ENCODE assay signal across 14 cellular contexts in the genomic region with DNA sequence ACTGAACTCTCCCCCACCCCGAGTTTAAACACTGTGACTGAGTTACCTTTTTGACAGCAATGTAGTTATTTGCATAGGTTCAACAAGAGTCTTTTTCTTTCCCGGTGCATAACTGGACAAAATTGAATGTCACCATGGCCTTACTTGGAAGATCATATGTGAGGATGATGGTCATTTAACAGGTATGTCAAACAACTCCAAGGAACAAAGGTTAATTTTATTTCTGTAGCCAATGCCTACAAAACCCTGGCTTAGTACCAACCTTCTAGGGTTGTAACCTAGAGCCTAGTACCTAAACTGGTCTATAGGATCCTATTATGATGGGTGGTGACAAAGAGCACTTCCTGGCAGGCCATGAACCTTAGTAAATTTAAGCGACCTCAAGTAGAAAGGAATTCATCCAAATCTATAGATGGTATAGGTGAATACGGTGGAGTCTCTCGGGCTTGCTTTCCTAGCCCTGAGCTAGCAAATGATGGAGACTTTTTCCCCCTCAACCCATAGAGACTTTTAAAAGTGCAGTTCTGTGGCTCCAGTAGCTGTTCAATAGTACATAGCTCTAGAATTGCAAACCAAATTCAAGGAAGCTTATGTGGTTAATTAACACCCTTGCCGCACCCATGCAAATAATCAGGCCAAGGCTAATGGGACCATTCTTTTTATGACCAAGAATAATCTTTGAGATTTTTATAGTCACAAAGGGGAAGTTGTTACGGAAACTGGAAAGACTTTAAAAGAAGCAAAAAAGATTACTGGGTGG.
DNase-seq lines count a peak whose midpoint lies in the region; ATAC-seq, FAIRE-seq and TF ChIP-seq lines count a peak whose summit lies in the region.
"Had no signal": no experiment of that assay in that cellular context is flagged by ENCODE, and none has a peak within 500 bp of the region (broad histone marks: within the 10 kb centered on the region; RNA-seq: fewer than 3 reads in every experiment).

No MANE protein-coding gene starts in this region.

- no peaks in the 10 kb centered on the region for H3K27me3 Mint-ChIP-seq in central memory CD8-positive, alpha-beta T cell
- H3K27me3 Mint-ChIP-seq in activated T-helper 2 cell treated with anti-CD3 and anti-CD28 coated beads, Interferon-gamma antibody, Interleukin-2, Interleukin-4, amounts not matched to agents 10 μg/mL and 5 μg/mL and 100 μg/mL, durations not matched to agents 14 hours and 24 hours and 36 hours (ENCODE audit: low read depth): no peaks in the 10 kb centered on the region

- H3K4me1 Mint-ChIP-seq in central memory CD8-positive, alpha-beta T cell: peaks cover 41% of the 10 kb centered on the region
- peaks cover 19% of the 10 kb centered on the region for H3K4me1 Mint-ChIP-seq in activated T-helper 2 cell treated with anti-CD3 and anti-CD28 coated beads, Interferon-gamma antibody, Interleukin-2, Interleukin-4, amounts not matched to agents 10 μg/mL and 5 μg/mL and 100 μg/mL, durations not matched to agents 14 hours and 24 hours and 36 hours (ENCODE audit: low read depth)

- FAIRE-seq in GM12892 (lab: Jason Lieb, UNC): peak; percentile 73
- FAIRE-seq: H54, urothelium cell line had no signal

- WGBS in sigmoid colon, 2 donors: 20 to 54% methylated on average over 7 of the region's 7 CpGs

- peak; percentile 43 for ATAC-seq in HG03103 (IDR thresholded peaks at IDR 0.05; ENCODE audit: low read depth, unreplicated experiment)
- ATAC-seq in central memory CD8-positive, alpha-beta T cell (replicated peaks; ENCODE audit: extremely low read depth, poor library complexity, severe bottlenecking): no peak

- no peaks in the 10 kb centered on the region for H3K36me3 ChIP-seq in sigmoid colon
- no peaks in the 10 kb centered on the region for H3K36me3 ChIP-seq in WERI-Rb-1

- no peaks in the 10 kb centered on the region for H3K9me3 Mint-ChIP-seq in central memory CD8-positive, alpha-beta T cell
- no peaks in the 10 kb centered on the region for H3K9me3 Mint-ChIP-seq in activated T-helper 2 cell treated with anti-CD3 and anti-CD28 coated beads, Interferon-gamma antibody, Interleukin-2, Interleukin-4, amounts not matched to agents 10 μg/mL and 5 μg/mL and 100 μg/mL, durations not matched to agents 14 hours and 24 hours and 36 hours
- H3K9me3 Mint-ChIP-seq: activated naive CD4-positive, alpha-beta T cell treated with anti-CD3 and anti-CD28 coated beads for 36 hours had no signal

- no peak for TF ChIP-seq POLR2A in GM12892 (IDR thresholded peaks at IDR 0.05; ENCODE audit: low read depth, low read length)
- no peak for TF ChIP-seq POLR2A in sigmoid colon (IDR thresholded peaks at IDR 0.05)

- peaks cover 0 to 5% (median 2%) of the 10 kb centered on the region in 4 donors for H3K4me1 ChIP-seq in sigmoid colon

- no peaks in the 10 kb centered on the region for H3K27me3 ChIP-seq in sigmoid colon
- H3K27me3 ChIP-seq in WERI-Rb-1 (ENCODE audit: insufficient read depth, low read depth, severe bottlenecking): no peaks in the 10 kb centered on the region

- TF ChIP-seq CTCF in GM20000 (IDR thresholded peaks at IDR 0.05; ENCODE audit: extremely low read depth, missing control alignments): no peak
- TF ChIP-seq CTCF in sigmoid colon (IDR thresholded peaks at IDR 0.05): no peak
- no peak for TF ChIP-seq CTCF in WERI-Rb-1 (IDR thresholded peaks at IDR 0.05; ENCODE audit: low read depth, low read length)

- H3K4me3 Mint-ChIP-seq in central memory CD8-positive, alpha-beta T cell: no peak overlapping the region
- H3K4me3 Mint-ChIP-seq in activated T-helper 2 cell treated with anti-CD3 and anti-CD28 coated beads, Interferon-gamma antibody, Interleukin-2, Interleukin-4, amounts not matched to agents 10 μg/mL and 5 μg/mL and 100 μg/mL, durations not matched to agents 14 hours and 24 hours and 36 hours (ENCODE audit: low read depth): no peak overlapping the region
- H3K4me3 Mint-ChIP-seq: activated naive CD4-positive, alpha-beta T cell treated with anti-CD3 and anti-CD28 coated beads for 36 hours had no signal

- DNase-seq in GM12892 (ENCODE audit: insufficient read length) (no peak), GM20000 (ENCODE audit: low spot score) (peak; percentile 27), NCI-H1436 (lab: John Stamatoyannopoulos, UW) (no peak), sigmoid colon (no peak), WERI-Rb-1 (no peak)
- DNase-seq in central memory CD8-positive, alpha-beta T cell (ENCODE audit: low spot score in 2 of 2): no peak
- no peak for DNase-seq in activated T-helper 2 cell treated with anti-CD3 and anti-CD28 coated beads, Interferon-gamma antibody, Interleukin-2, Interleukin-4, amounts not matched to agents 10 μg/mL and 5 μg/mL and 100 μg/mL, durations not matched to agents 14 hours and 24 hours and 36 hours (ENCODE audit: low spot score)
- DNase-seq: activated naive CD4-positive, alpha-beta T cell treated with anti-CD3 and anti-CD28 coated beads for 36 hours; DND-41; effector CD4-positive, alpha-beta T cell; MM.1S had no signal

- H3K9me3 ChIP-seq in sigmoid colon (no peaks in the 10 kb centered on the region), WERI-Rb-1 (ENCODE audit: severe bottlenecking) (no peaks in the 10 kb centered on the region)

- intact Hi-C loops in activated T-helper 2 cell treated with anti-CD3 and anti-CD28 coated beads, Interferon-gamma antibody, Interleukin-2, Interleukin-4, amounts not matched to agents 10 μg/mL and 5 μg/mL and 100 μg/mL, durations not matched to agents 14 hours and 24 hours and 36 hours (cut with micrococcal nuclease): no loop called here
- intact Hi-C loops in sigmoid colon (cut with DNase I): no loop called here

- H3K27ac Mint-ChIP-seq in central memory CD8-positive, alpha-beta T cell (ENCODE audit: low read depth): peak overlapping the region; percentile 29
- no peak overlapping the region for H3K27ac Mint-ChIP-seq in activated T-helper 2 cell treated with anti-CD3 and anti-CD28 coated beads, Interferon-gamma antibody, Interleukin-2, Interleukin-4, amounts not matched to agents 10 μg/mL and 5 μg/mL and 100 μg/mL, durations not matched to agents 14 hours and 24 hours and 36 hours
- H3K27ac Mint-ChIP-seq: activated naive CD4-positive, alpha-beta T cell treated with anti-CD3 and anti-CD28 coated beads for 36 hours had no signal

- TF ChIP-seq EP300 in sigmoid colon (IDR thresholded peaks at IDR 0.05): no peak

- H3K4me3 ChIP-seq in sigmoid colon: no peak overlapping the region
- no peak overlapping the region for H3K4me3 ChIP-seq in WERI-Rb-1 (ENCODE audit: low read depth, low read length)

- H3K27ac ChIP-seq in sigmoid colon: no peak overlapping the region
- no peak overlapping the region for H3K27ac ChIP-seq in WERI-Rb-1

- peaks cover 14% of the 10 kb centered on the region for H3K36me3 Mint-ChIP-seq in central memory CD8-positive, alpha-beta T cell (ENCODE audit: insufficient read depth)
- peaks cover 23% of the 10 kb centered on the region for H3K36me3 Mint-ChIP-seq in activated T-helper 2 cell treated with anti-CD3 and anti-CD28 coated beads, Interferon-gamma antibody, Interleukin-2, Interleukin-4, amounts not matched to agents 10 μg/mL and 5 μg/mL and 100 μg/mL, durations not matched to agents 14 hours and 24 hours and 36 hours (ENCODE audit: low read depth)
